14 cellular contexts compared by ENCODE assay signal in genomic region chr5:100584069-100584468, GRCh38. TPM values are rescaled to one million over a fixed set of nuclear protein-coding genes. Genes with fewer than 3 reads are reported as not detected.
DNase-seq lines count a peak whose midpoint lies in the region; ATAC-seq and TF ChIP-seq lines count a peak whose summit lies in the region.
"Had no signal": no experiment of that assay in that cellular context is flagged by ENCODE, and none has a peak within 500 bp of the region (broad histone marks: within the 10 kb centered on the region; RNA-seq: fewer than 3 reads in every experiment).

No MANE protein-coding gene starts in this region.

- no peaks in the 10 kb centered on the region for H3K36me3 ChIP-seq in PC-9 (ENCODE audit: low read depth)
- H3K36me3 ChIP-seq: BE2C had no signal

- peaks cover 13 to 14% of the 10 kb centered on the region in 2 donors for H3K4me1 Mint-ChIP-seq in natural killer cell
- H3K4me1 Mint-ChIP-seq: activated naive CD8-positive, alpha-beta T cell treated with anti-CD3 and anti-CD28 coated beads for 36 hours had no signal

- ATAC-seq in GM18505 (IDR thresholded peaks at IDR 0.05; ENCODE audit: unreplicated experiment): peak; percentile 94
- ATAC-seq in GM19468 (IDR thresholded peaks at IDR 0.05; ENCODE audit: extremely low read depth, unreplicated experiment): peak; percentile 99
- peak; percentile 82 for ATAC-seq in HG02970 (IDR thresholded peaks at IDR 0.05; ENCODE audit: low FRiP score, unreplicated experiment)
- ATAC-seq in natural killer cell: no peak
- ATAC-seq: activated CD4-positive, CD25-positive, alpha-beta regulatory T cell treated with anti-CD3 and anti-CD28 coated beads, Interleukin-2, amount 50 U/mL, for 24 hours; heart left ventricle had no signal

- H3K4me2 ChIP-seq in PC-9: no peak overlapping the region

- no peaks in the 10 kb centered on the region for H3K4me1 ChIP-seq in PC-9 (replicated peaks; ENCODE audit: insufficient read depth)
- H3K4me1 ChIP-seq: BE2C, heart left ventricle had no signal

- no peak overlapping the region for H3K4me3 ChIP-seq in PC-9
- H3K4me3 ChIP-seq: heart left ventricle had no signal

- H2AFZ ChIP-seq in PC-9: no peak overlapping the region

- H3K27ac Mint-ChIP-seq in natural killer cell: peak overlapping the region in 1 of 2 donors; percentile 46
- H3K27ac Mint-ChIP-seq: activated naive CD8-positive, alpha-beta T cell treated with anti-CD3 and anti-CD28 coated beads for 36 hours had no signal

- no peaks in the 10 kb centered on the region for H3K9me3 ChIP-seq in PC-9 (ENCODE audit: insufficient read depth, low read depth)
- H3K9me3 ChIP-seq: BE2C, heart left ventricle had no signal

- intact Hi-C loops in PC-9 (cut with micrococcal nuclease; ENCODE audit: unreplicated experiment): no loop called here
- intact Hi-C loops in natural killer cell (cut with micrococcal nuclease): no loop called here

- H3K27ac ChIP-seq in PC-9: no peak overlapping the region
- H3K27ac ChIP-seq: heart left ventricle, RWPE1 had no signal

- 0 out of 2 replicates have a peak, but pooled peaks cover 4% of the 10 kb centered on the region for H3K9me2 ChIP-seq in PC-9 (ENCODE audit: insufficient read depth)

- no peak overlapping the region for H3K4me3 Mint-ChIP-seq in natural killer cell
- H3K4me3 Mint-ChIP-seq: activated naive CD8-positive, alpha-beta T cell treated with anti-CD3 and anti-CD28 coated beads for 36 hours had no signal

- no TSS peak for BruUV-seq in PC-9 (replicated peaks; lab: Mats Ljungman, UMichigan)

- TF ChIP-seq CTCF in PC-9 (conservative IDR thresholded peaks at IDR 0.05) (no peak), natural killer cell (IDR thresholded peaks at IDR 0.05) (no peak)

- H3K36me3 Mint-ChIP-seq in natural killer cell: no peaks in the 10 kb centered on the region

- no peaks in the 10 kb centered on the region; the same call in 1 of the 2 replicates for H4K20me1 ChIP-seq in PC-9 (ENCODE audit: insufficient read depth)

- no peaks in the 10 kb centered on the region for H3K27me3 Mint-ChIP-seq in natural killer cell (ENCODE audit: low read depth in 2 of 2)
- H3K27me3 Mint-ChIP-seq: activated naive CD8-positive, alpha-beta T cell treated with anti-CD3 and anti-CD28 coated beads for 36 hours had no signal

- H3F3A ChIP-seq in PC-9 (ENCODE audit: insufficient read depth, low read depth): no peaks in the 10 kb centered on the region

- no peaks in the 10 kb centered on the region for H3K9me3 Mint-ChIP-seq in natural killer cell
- H3K9me3 Mint-ChIP-seq: activated naive CD8-positive, alpha-beta T cell treated with anti-CD3 and anti-CD28 coated beads for 36 hours had no signal

- POLR2A ChIA-PET in PC-9 (lab: Charles Lee; ENCODE audit: unreplicated experiment): no interaction called here

- DNase-seq in NAMALWA (ENCODE audit: low spot score): peak; percentile 43
- no peak for DNase-seq in PC-9
- DNase-seq in activated CD4-positive, alpha-beta T cell treated with anti-CD3 and anti-CD28 coated beads for 48 hours: no peak
- no peak for DNase-seq in COLO668 (lab: John Stamatoyannopoulos, UW; ENCODE audit: unreplicated experiment)
- no peak for DNase-seq in natural killer cell
- DNase-seq: activated naive CD8-positive, alpha-beta T cell treated with anti-CD3 and anti-CD28 coated beads for 36 hours; BE2C; heart left ventricle; NCI-H2029 had no signal

- no peak for TF ChIP-seq POLR2A in GM18505 (IDR thresholded peaks at IDR 0.05; ENCODE audit: borderline replicate concordance, extremely low read depth, insufficient read depth, insufficient read length)

- no peaks in the 10 kb centered on the region for H3K79me2 ChIP-seq in PC-9 (ENCODE audit: low read depth)

- CTCF ChIA-PET in PC-9 (lab: Charles Lee): no interaction called here

- H3K27me3 ChIP-seq in PC-9 (ENCODE audit: insufficient read depth, low read depth): no peaks in the 10 kb centered on the region
- H3K27me3 ChIP-seq: BE2C, heart left ventricle had no signal

RNA-seq across cellular contexts. Expression of gene FAM174A, which starts 48.9 kb away (rescaled TPM):
- total RNA-seq in PC-9 (2021) (9.2 and 11.6 TPM in 2 replicates), natural killer cell (10 to 100 TPM; 10.2 to 13.0 (median 10.4) TPM)

Comparison
In these comparisons a context has a peak if more than half of its experiments do, and no peak if none do; other contexts are left out.
1. ATAC-seq: peak in GM18505 (single experiment), GM19468 (single experiment) and HG02970 (single experiment); none in natural killer cell (0 of 3).